Comparison of ENCODE assay signal across 1 cellular context in the genomic region with DNA sequence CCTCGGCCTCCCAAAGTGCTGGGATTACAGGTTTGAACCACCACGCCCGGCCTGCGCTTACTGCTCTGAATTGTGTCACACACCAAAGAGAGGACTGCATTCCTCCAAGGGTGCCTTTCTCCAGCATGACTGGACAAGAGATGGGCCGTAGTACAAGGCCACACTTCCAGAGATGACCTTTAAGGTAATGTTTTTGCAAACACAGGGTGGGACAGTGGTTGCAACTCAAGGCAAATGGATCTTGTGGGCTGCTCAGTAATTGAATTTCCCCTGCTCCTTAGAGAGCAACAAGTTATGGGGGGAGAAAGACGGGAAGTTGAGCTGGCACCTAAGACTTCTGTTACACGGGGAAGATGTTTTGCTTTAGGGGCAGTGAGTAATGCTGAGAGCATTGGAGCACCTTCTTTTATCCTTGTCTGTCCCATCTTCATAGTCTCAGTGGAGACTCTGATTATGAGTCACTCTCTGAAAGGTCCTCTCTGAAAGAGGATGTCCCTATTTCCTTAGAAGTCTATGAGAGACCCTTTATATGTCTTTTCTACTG.
TF ChIP-seq lines count a peak whose summit lies in the region.

No MANE protein-coding gene starts in this region.

TF ChIP-seq in A549, 52 proteins besides CTCF, POLR2A, EP300 and RAD21 (continued from another document):
- TF ChIP-seq MAFK (IDR thresholded peaks at IDR 0.05; ENCODE audit: partially characterized antibody) (peak; percentile 22), FOXS1 (CRISPR knock-in tag; IDR thresholded peaks at IDR 0.05) (no peak), RFX5 (IDR thresholded peaks at IDR 0.05) (no peak), SREBF2 (IDR thresholded peaks at IDR 0.05) (no peak)
